Comparison of ENCODE assay signal across 18 cellular contexts in genomic region chr10:131248376-131249165, GRCh38.
"Had no signal": no experiment of that assay in that cellular context is flagged by ENCODE, and none has a peak within 500 bp of the region (broad histone marks: within the 10 kb centered on the region; RNA-seq: fewer than 3 reads in every experiment).

No MANE protein-coding gene starts in this region.

- H3K9ac ChIP-seq: parathyroid adenoma had no signal

- H3K79me2 ChIP-seq: parathyroid adenoma had no signal

- DNase-seq: effector memory CD4-positive, alpha-beta T cell; heart left ventricle; hippocampal formation; left colon; left ventricle myocardium superior; natural killer cell; occipital lobe; psoas muscle; stimulated activated CD4-positive, alpha-beta T cell treated with anti-CD3 and anti-CD28 coated beads, Interleukin-12 subunit alpha, Interleukin-12 subunit beta, amount 100 ng/mL, for 4 hours; stimulated activated naive CD4-positive, alpha-beta T cell; stomach; substantia nigra; transverse colon had no signal

- H2AFZ ChIP-seq: parathyroid adenoma had no signal

- H3K9me3 ChIP-seq: heart left ventricle, psoas muscle, stomach, thoracic aorta, transverse colon had no signal

- H3K36me3 ChIP-seq: heart left ventricle, stomach, thoracic aorta, transverse colon had no signal

- FAIRE-seq: endometrium, frontal cortex had no signal

- H3K27me3 ChIP-seq: transverse colon had no signal

- H3K27ac ChIP-seq: heart left ventricle, parathyroid adenoma, psoas muscle, skin epidermis, stomach, thoracic aorta, transverse colon had no signal

- H3K4me3 ChIP-seq: heart left ventricle, psoas muscle, skin epidermis, stomach, thoracic aorta, transverse colon had no signal

- H3K4me1 ChIP-seq: psoas muscle, stomach, transverse colon had no signal
